9 cellular contexts compared by ENCODE assay signal in genomic region chr19:5828661-5829566, GRCh38. TPM values are rescaled to one million over a fixed set of nuclear protein-coding genes. Genes with fewer than 3 reads are reported as not detected.
DNase-seq lines count a peak whose midpoint lies in the region; ATAC-seq and TF ChIP-seq lines count a peak whose summit lies in the region.
"Had no signal": no experiment of that assay in that cellular context is flagged by ENCODE, and none has a peak within 500 bp of the region (broad histone marks: within the 10 kb centered on the region; RNA-seq: fewer than 3 reads in every experiment).

No MANE protein-coding gene starts in this region.

- H3K9me3 ChIP-seq in Caco-2 (no peaks in the 10 kb centered on the region), KOPT-K1 (ENCODE audit: insufficient read depth, low read length, poor library complexity, severe bottlenecking) (no peaks in the 10 kb centered on the region)

- TSS peak; percentile 98 for BruUV-seq in Caco-2 (replicated peaks; lab: Mats Ljungman, UMichigan)

- H3K4me3 ChIP-seq in Caco-2 (ENCODE audit: low read depth, low read length): peak overlapping the region; percentile 88

- H3K27ac ChIP-seq in KOPT-K1 (ENCODE audit: low read depth, low read length, poor library complexity, severe bottlenecking) (peak overlapping the region; percentile 69), foreskin keratinocyte (peak overlapping the region; percentile 43)

- H3K27ac Mint-ChIP-seq in Caco-2 (ENCODE audit: unreplicated experiment) (peak overlapping the region; percentile 80), progenitor cell of endocrine pancreas (peak overlapping the region; percentile 97)

- no peak for TF ChIP-seq POLR2A in GM18505 (IDR thresholded peaks at IDR 0.05; ENCODE audit: borderline replicate concordance, extremely low read depth, insufficient read depth, insufficient read length)

- H3K36me3 Mint-ChIP-seq in Caco-2 (ENCODE audit: insufficient read depth, unreplicated experiment) (peaks cover 12% of the 10 kb centered on the region), progenitor cell of endocrine pancreas (ENCODE audit: insufficient read depth) (no peaks in the 10 kb centered on the region)

- H3K27me3 Mint-ChIP-seq in Caco-2 (ENCODE audit: insufficient read depth, unreplicated experiment) (no peaks in the 10 kb centered on the region), progenitor cell of endocrine pancreas (peaks cover 7% of the 10 kb centered on the region)

- H3K27me3 ChIP-seq in Caco-2 (replicated peaks; ENCODE audit: control insufficient read depth, insufficient read depth, low read length): no peaks in the 10 kb centered on the region
- peaks cover 8% of the 10 kb centered on the region for H3K27me3 ChIP-seq in foreskin keratinocyte

- peaks cover 5% of the 10 kb centered on the region; the same call in 1 of the 2 replicates for H3K4me1 ChIP-seq in Caco-2
- no peaks in the 10 kb centered on the region for H3K4me1 ChIP-seq in foreskin keratinocyte

- ATAC-seq in foreskin keratinocyte: no peak
- ATAC-seq in GM18505 (IDR thresholded peaks at IDR 0.05; ENCODE audit: unreplicated experiment): no peak

- CTCF ChIA-PET in Caco-2 (lab: Charles Lee): interaction anchor here (0.6 to 2.8 kb wide), 3 partner anchors 25 to 159 kb away, joined by 3 to 39 read pairs (median 18); partner anchors contain the start of genes NDUFA11 and VMAC

- H3K9me3 Mint-ChIP-seq in Caco-2 (ENCODE audit: unreplicated experiment) (no peaks in the 10 kb centered on the region), progenitor cell of endocrine pancreas (ENCODE audit: low read depth) (no peaks in the 10 kb centered on the region)

- intact Hi-C loops in Caco-2 (cut with micrococcal nuclease; ENCODE audit: unreplicated experiment): loop anchor here (5.0 kb wide), 1 partner anchor 73 kb away; the partner anchor contains the start of genes NDUFA11 and VMAC

- no peak for DNase-seq in Caco-2
- peak; percentile 37 for DNase-seq in activated T-cell treated with anti-CD3 and anti-CD28 coated beads for 48 hours (ENCODE audit: low read depth)
- no peak for DNase-seq in foreskin keratinocyte
- peak; percentile 30 for DNase-seq in progenitor cell of endocrine pancreas (ENCODE audit: low spot score, unreplicated experiment)
- no peak for DNase-seq in COLO829 (ENCODE audit: low spot score)
- DNase-seq in GM03348 (ENCODE audit: low spot score): no peak

- H3K36me3 ChIP-seq in Caco-2 (ENCODE audit: control insufficient read depth, insufficient read depth, low read length) (no peaks in the 10 kb centered on the region), KOPT-K1 (ENCODE audit: insufficient read depth, low read length) (no peaks in the 10 kb centered on the region)

- POLR2A ChIA-PET in Caco-2 (lab: Charles Lee): interaction anchor here (0.9 to 1.5 kb wide), 5 partner anchors 12 to 109 kb away, joined by 5 to 27 read pairs (median 10); partner anchors contain the start of genes CATSPERD, LONP1, NDUFA11 and VMAC

- H3K4me1 Mint-ChIP-seq in Caco-2 (ENCODE audit: low read depth, unreplicated experiment): peaks cover 7% of the 10 kb centered on the region
- H3K4me1 Mint-ChIP-seq in progenitor cell of endocrine pancreas (ENCODE audit: low read depth): peaks cover 1% of the 10 kb centered on the region

- H3K4me3 Mint-ChIP-seq in Caco-2 (ENCODE audit: unreplicated experiment) (peak overlapping the region; percentile 88), progenitor cell of endocrine pancreas (ENCODE audit: low read depth) (peak overlapping the region; percentile 88)

- TF ChIP-seq CTCF in Caco-2 (IDR thresholded peaks at IDR 0.05; ENCODE audit: insufficient read depth in 1 of 2, low read depth in 1 of 2, low read length in 1 of 2, severe bottlenecking in 1 of 2, unreplicated experiment in 1 of 2) (no peak), foreskin keratinocyte (conservative IDR thresholded peaks at IDR 0.05) (no peak), progenitor cell of endocrine pancreas (IDR thresholded peaks at IDR 0.05; ENCODE audit: unreplicated experiment) (no peak)

RNA-seq across cellular contexts. Expression of gene FUT6, which starts 10.6 kb away (rescaled TPM):
- total RNA-seq in Caco-2 (2022) (not detected in 2 replicates), foreskin keratinocyte (not detected in 2 replicates), progenitor cell of endocrine pancreas (not detected in 2 replicates)
- not detected in 2 replicates for polyA plus RNA-seq in foreskin keratinocyte
- total RNA-seq: M059J had no signal

RNA-seq across cellular contexts. Expression of gene FUT3, which starts 22.3 kb away (rescaled TPM):
- total RNA-seq in Caco-2 (2022): 0.26 and 0.34 TPM in 2 replicates
- total RNA-seq in foreskin keratinocyte: 1.5 and 2.2 TPM in 2 replicates
- 1.5 and 3.6 TPM in 2 replicates for polyA plus RNA-seq in foreskin keratinocyte
- total RNA-seq in progenitor cell of endocrine pancreas: not detected in 2 replicates
- total RNA-seq: M059J had no signal

RNA-seq across cellular contexts. Expression of gene NRTN, which starts 24.0 kb away (rescaled TPM):
- 2.6 and 3.9 TPM in 2 replicates for total RNA-seq in Caco-2 (2022)
- 0.10 and 0.14 TPM in 2 replicates for total RNA-seq in foreskin keratinocyte
- polyA plus RNA-seq in foreskin keratinocyte: 0.07 and 0.11 TPM in 2 replicates
- total RNA-seq in progenitor cell of endocrine pancreas: 1.9 and 2.1 TPM in 2 replicates

RNA-seq across cellular contexts. Expression of gene DUS3L, which starts 38.0 kb away (rescaled TPM):
- total RNA-seq in Caco-2 (2022): 73.3 and 75.4 TPM in 2 replicates
- 27.7 and 31.8 TPM in 2 replicates for total RNA-seq in foreskin keratinocyte
- polyA plus RNA-seq in foreskin keratinocyte: 28.7 and 31.8 TPM in 2 replicates
- 42.6 and 43.1 TPM in 2 replicates for total RNA-seq in progenitor cell of endocrine pancreas

RNA-seq across cellular contexts. Expression of gene FUT5, which starts 41.4 kb away (rescaled TPM):
- total RNA-seq in Caco-2 (2022) (not detected in 2 replicates), foreskin keratinocyte (not detected in 2 replicates), progenitor cell of endocrine pancreas (not detected in 2 replicates)
- polyA plus RNA-seq in foreskin keratinocyte: not detected in 2 replicates
- total RNA-seq: M059J had no signal

Comparison
In these comparisons a context has a peak if more than half of its experiments do, and no peak if none do; other contexts are left out.
1. DNase-seq: peak in activated T-cell treated with anti-CD3 and anti-CD28 coated beads for 48 hours (single experiment) and progenitor cell of endocrine pancreas (single experiment); none in Caco-2 (0 of 2), foreskin keratinocyte (0 of 2), COLO829 (single experiment) and GM03348 (single experiment).